ENCODE assay signal across 22 cellular contexts in genomic region chr9:112325600-112325999, GRCh38. TPM values are rescaled to one million over a fixed set of nuclear protein-coding genes. Genes with fewer than 3 reads are reported as not detected.
DNase-seq lines count a peak whose midpoint lies in the region; ATAC-seq and TF ChIP-seq lines count a peak whose summit lies in the region.
"Had no signal": no experiment of that assay in that cellular context is flagged by ENCODE, and none has a peak within 500 bp of the region (broad histone marks: within the 10 kb centered on the region; RNA-seq: fewer than 3 reads in every experiment).

No MANE protein-coding gene starts in this region.

- no peaks in the 10 kb centered on the region for H3K36me3 ChIP-seq in trophoblast cell (ENCODE audit: control insufficient read depth in 1 of 2, insufficient read depth in 2 of 2, low read length in 2 of 2)

- intact Hi-C loops in lower leg skin (cut with DNase I; ENCODE audit: low total_unique reads) = no loop called here

- no peak overlapping the region for H3K18ac ChIP-seq in H9 (ENCODE audit: insufficient read length, low read depth, low read length)
- no peak overlapping the region for H3K18ac ChIP-seq in trophoblast cell (ENCODE audit: low read length)

- no peak overlapping the region for H2BK15ac ChIP-seq in H9 (ENCODE audit: low read depth, low read length)

- no peak for TF ChIP-seq CTCF in H9 (conservative IDR thresholded peaks at IDR 0.05)
- TF ChIP-seq CTCF in lower leg skin (IDR thresholded peaks at IDR 0.05) = no peak

- no peak overlapping the region for H4K91ac ChIP-seq in H9 (ENCODE audit: insufficient read length, low read depth, low read length)
- H4K91ac ChIP-seq in trophoblast cell (ENCODE audit: low read depth, low read length) = peak overlapping the region; percentile 8

- H3K9me3 Mint-ChIP-seq in H9 (no peaks in the 10 kb centered on the region; a peak in 1 of 5 replicates), T-cell (peaks cover 5 to 15% (median 11%) of the 10 kb centered on the region in 3 donors), immature natural killer cell (peaks cover 0 to 6% (median 4%) of the 10 kb centered on the region in 6 donors)
- H3K9me3 Mint-ChIP-seq: activated T-cell treated with anti-CD3 and anti-CD28 coated beads, Interleukin-2, amount 50 U/mL, for 24 hours had no signal

- H3K4ac ChIP-seq in H9 (ENCODE audit: low read depth, low read length) (no peak overlapping the region), trophoblast cell (ENCODE audit: low read depth, low read length) (peak overlapping the region; percentile 72)

- H3K27me3 ChIP-seq in H9 (ENCODE audit: insufficient read depth, low read length) (no peaks in the 10 kb centered on the region), trophoblast cell (ENCODE audit: insufficient read depth, low read length) (no peaks in the 10 kb centered on the region)
- H3K27me3 ChIP-seq: tibial artery had no signal

- H3K4me3 Mint-ChIP-seq in H9 = no peak overlapping the region
- H3K4me3 Mint-ChIP-seq in T-cell = peak overlapping the region in 2 of 3 donors; percentile 4 to 35
- H3K4me3 Mint-ChIP-seq in immature natural killer cell = peak overlapping the region in 2 of 5 donors; percentile 24 to 43
- H3K4me3 Mint-ChIP-seq: activated naive CD4-positive, alpha-beta T cell treated with anti-CD3 and anti-CD28 coated beads, Interleukin-2, amount 10 ng/mL, durations not matched to agents 7 days and 5 days; activated T-cell treated with anti-CD3 and anti-CD28 coated beads, Interleukin-2, amount 50 U/mL, for 24 hours; stimulated activated naive CD8-positive, alpha-beta T cell treated with anti-CD3 and anti-CD28 coated beads, Interleukin-15, Interleukin-2, amounts not matched to agents 100 ng/mL and 50 ng/mL, for 24 hours; T-helper 17 cell had no signal

- no peaks in the 10 kb centered on the region for H4K20me1 ChIP-seq in H9 (ENCODE audit: control insufficient read depth, insufficient read depth, insufficient read length)

- no peak overlapping the region for H2BK20ac ChIP-seq in H9 (ENCODE audit: low read depth, low read length, poor library complexity, severe bottlenecking)

- H3K36me3 Mint-ChIP-seq in H9 (ENCODE audit: insufficient read depth in 1 of 3, low read depth in 3 of 3) = peaks cover 0 to 1% (median 0%) of the 10 kb centered on the region in 3 experiments; a peak in 1 of 7 replicates
- H3K36me3 Mint-ChIP-seq in T-cell = peaks cover 37% of the 10 kb centered on the region
- peaks cover 16 to 19% (median 18%) of the 10 kb centered on the region in 3 donors for H3K36me3 Mint-ChIP-seq in immature natural killer cell

- no peak overlapping the region for H4K5ac ChIP-seq in H9 (ENCODE audit: insufficient read length, low read depth, low read length)

- POLR2A ChIA-PET in T-cell (lab: Charles Lee) = interaction anchor here in 1 of 2 donors (0.6 to 0.9 kb wide), 2 partner anchors 8 to 145 kb away, joined by 3 read pairs; no protein-coding TSS in a partner anchor

- H3K27ac Mint-ChIP-seq in H9 (peak overlapping the region in 2 of 3 experiments; percentile 69 to 72; a peak in 5 of 7 replicates), T-cell (no peak overlapping the region), immature natural killer cell (peak overlapping the region in 5 of 6 donors; percentile 20 to 68 (median 41))
- H3K27ac Mint-ChIP-seq: activated naive CD4-positive, alpha-beta T cell treated with anti-CD3 and anti-CD28 coated beads, Interleukin-2, amount 10 ng/mL, durations not matched to agents 7 days and 5 days; activated T-cell treated with anti-CD3 and anti-CD28 coated beads, Interleukin-2, amount 50 U/mL, for 24 hours; stimulated activated naive CD8-positive, alpha-beta T cell treated with anti-CD3 and anti-CD28 coated beads, Interleukin-15, Interleukin-2, amounts not matched to agents 100 ng/mL and 50 ng/mL, for 24 hours; T-helper 17 cell had no signal

- ATAC-seq in T-cell (replicated peaks in 1 of 4) = no peak
- ATAC-seq: naive thymus-derived CD8-positive, alpha-beta T cell; Panc1; T-helper 17 cell had no signal

- H2AFZ ChIP-seq in H9 (ENCODE audit: low read length) (no peak overlapping the region), trophoblast cell (ENCODE audit: insufficient read depth, low read length, poor library complexity) (no peak overlapping the region)

- no peak overlapping the region for H3T11ph ChIP-seq in H9 (ENCODE audit: low read length)

- H3K27ac ChIP-seq in H9 (ENCODE audit: insufficient read length, low read depth, low read length) (no peak overlapping the region), trophoblast cell (ENCODE audit: low read depth, low read length) (peak overlapping the region; percentile 59)
- H3K27ac ChIP-seq: tibial artery had no signal

- peaks cover 47% of the 10 kb centered on the region for H3K79me2 ChIP-seq in H9 (ENCODE audit: insufficient read depth, low read length)
- H3K79me2 ChIP-seq in trophoblast cell (ENCODE audit: control insufficient read depth, insufficient read depth, low read length, poor library complexity) = peaks cover 26% of the 10 kb centered on the region

- H3K4me3 ChIP-seq in trophoblast cell (ENCODE audit: low read depth, low read length) (no peak overlapping the region), lower leg skin (ENCODE audit: low read depth, poor library complexity, severe bottlenecking) (no peak overlapping the region)
- H3K4me3 ChIP-seq: lung, tibial artery had no signal

- H3K79me1 ChIP-seq in H9 (ENCODE audit: insufficient read depth, low read depth, low read length, poor library complexity, severe bottlenecking) (peaks cover 12% of the 10 kb centered on the region), trophoblast cell (ENCODE audit: low read length) (no peaks in the 10 kb centered on the region)

- H2BK120ac ChIP-seq in H9 (ENCODE audit: low read depth, low read length, poor library complexity, severe bottlenecking) (no peak overlapping the region), trophoblast cell (ENCODE audit: insufficient read depth, low read length, poor library complexity) (no peak overlapping the region)

- no peak overlapping the region for H4K12ac ChIP-seq in trophoblast cell (ENCODE audit: low read depth, low read length)

- H3K9ac ChIP-seq in H9 (ENCODE audit: extremely low read depth, insufficient read length, low read length) (no peak overlapping the region), trophoblast cell (ENCODE audit: low read length) (no peak overlapping the region)

- H3K4me2 ChIP-seq in H9 (ENCODE audit: insufficient read depth, insufficient read length, low read length) (no peak overlapping the region), trophoblast cell (ENCODE audit: low read length) (no peak overlapping the region)

- no CpG with 5 or more reads among the region's 8 CpGs for WGBS in H9 (ENCODE audit: extremely low coverage, insufficient read length, low lambda C conversion rate)
- WGBS in trophoblast cell (ENCODE audit: extremely low coverage, insufficient coverage, insufficient read length) = no CpG with 5 or more reads among the region's 8 CpGs
- WGBS in lower leg skin, 2 donors = 63 to 68% methylated on average over 8 of the region's 8 CpGs

- H3K23me2 ChIP-seq in H9 (ENCODE audit: insufficient read length, low read depth, low read length, poor library complexity, severe bottlenecking) = no peaks in the 10 kb centered on the region

- H3K14ac ChIP-seq in H9 (ENCODE audit: insufficient read depth, low read length) (no peak overlapping the region), trophoblast cell (ENCODE audit: low read length) (no peak overlapping the region)

- DNase-seq in H9 = no peak
- DNase-seq in T-cell = no peak
- DNase-seq in immature natural killer cell = no peak
- peak; percentile 97 to 98 for DNase-seq in trophoblast cell
- DNase-seq in lower leg skin (ENCODE audit: low spot score in 2 of 2) = no peak
- DNase-seq in dermis blood vessel endothelial cell = no peak
- DNase-seq in SIG-M5 (lab: John Stamatoyannopoulos, UW) = no peak
- DNase-seq: activated naive CD4-positive, alpha-beta T cell treated with anti-CD3 and anti-CD28 coated beads, Interleukin-2, amount 10 ng/mL, durations not matched to agents 7 days and 5 days; activated T-cell treated with anti-CD3 and anti-CD28 coated beads, Interleukin-2, amount 50 U/mL, for 24 hours; CD8-positive, alpha-beta memory T cell; DMS79 treated with DMSO at 0.1 percent for 48 hours; Kasumi-1; naive thymus-derived CD8-positive, alpha-beta T cell; NCI-H1048; NCI-H2029 treated with DMSO at 0.1 percent for 48 hours; NCI-H446; stimulated activated CD4-positive, alpha-beta T cell treated with anti-CD3 and anti-CD28 coated beads, Interleukin-2, amount 100 ng/mL, for 24 hours; T-helper 17 cell; tibial artery had no signal

- CTCF ChIA-PET in T-cell (lab: Charles Lee) = interaction anchor here in 1 of 2 donors (1.0 kb wide), 1 partner anchor 92 kb away, joined by 3 read pairs; no protein-coding TSS in a partner anchor

- H4K8ac ChIP-seq in H9 (replicated peaks; ENCODE audit: insufficient read length, low read depth, low read length) (no peak overlapping the region), trophoblast cell (ENCODE audit: low read depth, low read length) (no peak overlapping the region)

- TF ChIP-seq POLR2A in lower leg skin (IDR thresholded peaks at IDR 0.05) = no peak

- H3K9me3 ChIP-seq in H9 (ENCODE audit: control insufficient read depth, low read depth, low read length) (no peaks in the 10 kb centered on the region), trophoblast cell (ENCODE audit: insufficient read depth, low read depth, low read length) (no peaks in the 10 kb centered on the region)

- H3K56ac ChIP-seq in H9 (ENCODE audit: insufficient read length, low read depth, low read length) = no peak overlapping the region

- H3K4me1 ChIP-seq in H9 (ENCODE audit: insufficient read depth, low read length) (peaks cover 2% of the 10 kb centered on the region; the same call in 1 of the 2 replicates), trophoblast cell (ENCODE audit: control insufficient read depth in 1 of 2, insufficient read depth in 2 of 2, low read length in 2 of 2) (peaks cover 18 to 20% of the 10 kb centered on the region in 2 experiments)

- H2BK12ac ChIP-seq in H9 (ENCODE audit: insufficient read length, low read depth, low read length) = no peak overlapping the region
- H2BK12ac ChIP-seq in trophoblast cell (ENCODE audit: low read length) = no peak overlapping the region

- H2AK5ac ChIP-seq in H9 (ENCODE audit: insufficient read length, low read length) = no peak overlapping the region
- no peak overlapping the region for H2AK5ac ChIP-seq in trophoblast cell (ENCODE audit: low read length)

- H3K4me1 Mint-ChIP-seq in H9 (peaks cover 32 to 49% of the 10 kb centered on the region in 2 experiments), T-cell (peaks cover 67 to 87% (median 69%) of the 10 kb centered on the region in 3 donors), immature natural killer cell (peaks cover 71 to 86% of the 10 kb centered on the region in 2 donors)

- H2BK5ac ChIP-seq in H9 (ENCODE audit: insufficient read length, low read length) (no peak overlapping the region), trophoblast cell (ENCODE audit: low read depth, low read length, poor library complexity) (no peak overlapping the region)

- no peak overlapping the region for H3K23ac ChIP-seq in H9 (ENCODE audit: insufficient read length, low read depth, low read length)
- no peak overlapping the region for H3K23ac ChIP-seq in trophoblast cell (ENCODE audit: low read length)

- no peaks in the 10 kb centered on the region for H3K27me3 Mint-ChIP-seq in H9 (ENCODE audit: low read depth)
- H3K27me3 Mint-ChIP-seq in T-cell = no peaks in the 10 kb centered on the region
- H3K27me3 Mint-ChIP-seq in immature natural killer cell (ENCODE audit: low read depth in 3 of 3) = peaks cover 0 to 3% (median 0%) of the 10 kb centered on the region in 3 donors
- H3K27me3 Mint-ChIP-seq: activated naive CD4-positive, alpha-beta T cell treated with anti-CD3 and anti-CD28 coated beads, Interleukin-2, amount 10 ng/mL, durations not matched to agents 7 days and 5 days; activated T-cell treated with anti-CD3 and anti-CD28 coated beads, Interleukin-2, amount 50 U/mL, for 24 hours; CD8-positive, alpha-beta memory T cell; naive thymus-derived CD8-positive, alpha-beta T cell; stimulated activated naive CD8-positive, alpha-beta T cell treated with anti-CD3 and anti-CD28 coated beads, Interleukin-15, Interleukin-2, amounts not matched to agents 100 ng/mL and 50 ng/mL, for 24 hours; T-helper 17 cell had no signal

RNA-seq across cellular contexts. Expression of gene PTBP3, which starts 7.8 kb away (rescaled TPM):
- total RNA-seq in H9 (2021) = 89.5 and 93.1 TPM in 2 replicates
- 100 to 1,000 TPM; 107 to 116 (median 109) TPM for total RNA-seq in T-cell
- polyA plus RNA-seq in immature natural killer cell = 10 to 100 TPM; 42.5 to 49.0 (median 42.9) TPM
- 64.1 and 68.0 TPM in 2 replicates for polyA plus RNA-seq in trophoblast cell (2013)
- total RNA-seq in lower leg skin = 100 to 1,000 TPM in 3 of 4 donors, 10 to 100 TPM in 1; 82.5 to 201 (median 156) TPM
- 40.2 and 70.1 TPM in 2 replicates for total RNA-seq in dermis blood vessel endothelial cell

RNA-seq across cellular contexts. Expression of gene HSDL2, which starts 54.3 kb away (rescaled TPM):
- total RNA-seq in H9 (2021) (16.5 and 16.6 TPM in 2 replicates), T-cell (10 to 100 TPM in 3 of 5 donors, 1 to 10 TPM in 2; 9.1 to 11.8 (median 10.8) TPM), lower leg skin (10 to 100 TPM; 26.7 to 52.8 (median 50.2) TPM), dermis blood vessel endothelial cell (23.5 and 31.8 TPM in 2 replicates)
- 10 to 100 TPM; 17.6 to 21.5 (median 18.8) TPM for polyA plus RNA-seq in immature natural killer cell
- 16.2 and 16.4 TPM in 2 replicates for polyA plus RNA-seq in trophoblast cell (2013)

Comparison
In these comparisons a context has a peak if more than half of its experiments do, and no peak if none do; other contexts are left out.
1. DNase-seq: peak in trophoblast cell (2 of 2); none in H9 (single experiment), T-cell (0 of 34), immature natural killer cell (0 of 3), lower leg skin (0 of 2), dermis blood vessel endothelial cell (single experiment) and SIG-M5 (single experiment).
2. H3K27ac Mint-ChIP-seq: peak in H9 (2 of 3) and immature natural killer cell (5 of 6); none in T-cell (0 of 2).
3. H3K4me3 Mint-ChIP-seq: peak in T-cell (2 of 3); none in H9 (0 of 2).